1 cellular context compared by ENCODE assay signal in the genomic region with DNA sequence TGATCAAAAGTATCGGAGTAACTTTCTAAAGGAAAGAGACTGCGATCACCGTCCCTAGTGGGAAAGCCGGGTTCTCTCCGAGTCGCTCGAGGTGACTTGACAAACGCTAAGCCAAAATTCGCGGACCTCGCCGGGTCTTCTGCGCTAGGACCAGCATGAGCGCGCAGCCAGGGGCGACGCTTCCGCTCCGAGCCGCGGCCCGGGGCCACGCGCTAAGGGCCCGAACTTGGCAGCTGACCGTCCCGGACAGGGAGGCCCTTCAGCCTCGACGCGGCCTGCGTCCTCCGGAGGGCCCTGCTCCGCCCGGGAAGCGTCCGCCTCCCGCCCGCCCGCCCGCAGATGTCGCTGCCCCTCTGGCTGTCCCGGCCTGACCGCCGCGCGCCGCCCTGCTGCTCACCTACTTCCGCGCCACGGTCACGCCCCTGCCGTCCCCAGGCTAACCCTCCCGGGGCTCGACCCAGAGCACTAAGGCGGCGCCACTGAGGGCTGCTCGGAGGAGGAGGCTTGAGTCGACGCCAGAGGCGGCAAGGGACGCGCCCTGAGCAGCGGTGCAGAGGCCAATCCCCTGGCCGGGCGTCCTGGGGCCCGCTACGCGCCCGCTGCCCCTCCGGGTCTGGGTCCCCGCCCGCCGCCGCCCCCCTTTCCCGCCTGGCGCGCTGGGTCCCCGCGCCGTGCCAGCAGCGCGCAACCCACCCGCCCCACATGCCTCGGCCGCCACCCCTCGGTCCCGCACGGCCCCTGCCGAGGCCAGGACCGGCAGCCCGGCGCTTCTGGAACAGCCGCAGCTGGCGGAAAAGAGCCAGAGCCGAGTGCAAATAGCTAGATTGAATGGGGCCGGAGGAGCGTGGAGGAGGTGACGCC.
A peak's percentile ranks its signal among the peaks of the same experiment; 100 is the strongest.
TF ChIP-seq lines count a peak whose summit lies in the region.

No MANE protein-coding gene starts in this region.

TF ChIP-seq in K562, 482 proteins besides CTCF, POLR2A, EP300 and RAD21 (continued from another document and continues in another):
- TF ChIP-seq, protein P1, sequence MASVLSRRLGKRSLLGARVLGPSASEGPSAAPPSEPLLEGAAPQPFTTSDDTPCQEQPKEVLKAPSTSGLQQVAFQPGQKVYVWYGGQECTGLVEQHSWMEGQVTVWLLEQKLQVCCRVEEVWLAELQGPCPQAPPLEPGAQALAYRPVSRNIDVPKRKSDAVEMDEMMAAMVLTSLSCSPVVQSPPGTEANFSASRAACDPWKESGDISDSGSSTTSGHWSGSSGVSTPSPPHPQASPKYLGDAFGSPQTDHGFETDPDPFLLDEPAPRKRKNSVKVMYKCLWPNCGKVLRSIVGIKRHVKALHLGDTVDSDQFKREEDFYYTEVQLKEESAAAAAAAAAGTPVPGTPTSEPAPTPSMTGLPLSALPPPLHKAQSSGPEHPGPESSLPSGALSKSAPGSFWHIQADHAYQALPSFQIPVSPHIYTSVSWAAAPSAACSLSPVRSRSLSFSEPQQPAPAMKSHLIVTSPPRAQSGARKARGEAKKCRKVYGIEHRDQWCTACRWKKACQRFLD (CRISPR knock-in tag; IDR thresholded peaks at IDR 0.05), result 0 out of 2 replicates have a peak, but pooled peaks have one; percentile 8
- TF ChIP-seq, protein P2, sequence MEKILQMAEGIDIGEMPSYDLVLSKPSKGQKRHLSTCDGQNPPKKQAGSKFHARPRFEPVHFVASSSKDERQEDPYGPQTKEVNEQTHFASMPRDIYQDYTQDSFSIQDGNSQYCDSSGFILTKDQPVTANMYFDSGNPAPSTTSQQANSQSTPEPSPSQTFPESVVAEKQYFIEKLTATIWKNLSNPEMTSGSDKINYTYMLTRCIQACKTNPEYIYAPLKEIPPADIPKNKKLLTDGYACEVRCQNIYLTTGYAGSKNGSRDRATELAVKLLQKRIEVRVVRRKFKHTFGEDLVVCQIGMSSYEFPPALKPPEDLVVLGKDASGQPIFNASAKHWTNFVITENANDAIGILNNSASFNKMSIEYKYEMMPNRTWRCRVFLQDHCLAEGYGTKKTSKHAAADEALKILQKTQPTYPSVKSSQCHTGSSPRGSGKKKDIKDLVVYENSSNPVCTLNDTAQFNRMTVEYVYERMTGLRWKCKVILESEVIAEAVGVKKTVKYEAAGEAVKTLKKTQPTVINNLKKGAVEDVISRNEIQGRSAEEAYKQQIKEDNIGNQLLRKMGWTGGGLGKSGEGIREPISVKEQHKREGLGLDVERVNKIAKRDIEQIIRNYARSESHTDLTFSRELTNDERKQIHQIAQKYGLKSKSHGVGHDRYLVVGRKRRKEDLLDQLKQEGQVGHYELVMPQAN (IDR thresholded peaks at IDR 0.05; ENCODE audit: borderline replicate concordance), result peak; percentile 78
- TF ChIP-seq, protein P3, sequence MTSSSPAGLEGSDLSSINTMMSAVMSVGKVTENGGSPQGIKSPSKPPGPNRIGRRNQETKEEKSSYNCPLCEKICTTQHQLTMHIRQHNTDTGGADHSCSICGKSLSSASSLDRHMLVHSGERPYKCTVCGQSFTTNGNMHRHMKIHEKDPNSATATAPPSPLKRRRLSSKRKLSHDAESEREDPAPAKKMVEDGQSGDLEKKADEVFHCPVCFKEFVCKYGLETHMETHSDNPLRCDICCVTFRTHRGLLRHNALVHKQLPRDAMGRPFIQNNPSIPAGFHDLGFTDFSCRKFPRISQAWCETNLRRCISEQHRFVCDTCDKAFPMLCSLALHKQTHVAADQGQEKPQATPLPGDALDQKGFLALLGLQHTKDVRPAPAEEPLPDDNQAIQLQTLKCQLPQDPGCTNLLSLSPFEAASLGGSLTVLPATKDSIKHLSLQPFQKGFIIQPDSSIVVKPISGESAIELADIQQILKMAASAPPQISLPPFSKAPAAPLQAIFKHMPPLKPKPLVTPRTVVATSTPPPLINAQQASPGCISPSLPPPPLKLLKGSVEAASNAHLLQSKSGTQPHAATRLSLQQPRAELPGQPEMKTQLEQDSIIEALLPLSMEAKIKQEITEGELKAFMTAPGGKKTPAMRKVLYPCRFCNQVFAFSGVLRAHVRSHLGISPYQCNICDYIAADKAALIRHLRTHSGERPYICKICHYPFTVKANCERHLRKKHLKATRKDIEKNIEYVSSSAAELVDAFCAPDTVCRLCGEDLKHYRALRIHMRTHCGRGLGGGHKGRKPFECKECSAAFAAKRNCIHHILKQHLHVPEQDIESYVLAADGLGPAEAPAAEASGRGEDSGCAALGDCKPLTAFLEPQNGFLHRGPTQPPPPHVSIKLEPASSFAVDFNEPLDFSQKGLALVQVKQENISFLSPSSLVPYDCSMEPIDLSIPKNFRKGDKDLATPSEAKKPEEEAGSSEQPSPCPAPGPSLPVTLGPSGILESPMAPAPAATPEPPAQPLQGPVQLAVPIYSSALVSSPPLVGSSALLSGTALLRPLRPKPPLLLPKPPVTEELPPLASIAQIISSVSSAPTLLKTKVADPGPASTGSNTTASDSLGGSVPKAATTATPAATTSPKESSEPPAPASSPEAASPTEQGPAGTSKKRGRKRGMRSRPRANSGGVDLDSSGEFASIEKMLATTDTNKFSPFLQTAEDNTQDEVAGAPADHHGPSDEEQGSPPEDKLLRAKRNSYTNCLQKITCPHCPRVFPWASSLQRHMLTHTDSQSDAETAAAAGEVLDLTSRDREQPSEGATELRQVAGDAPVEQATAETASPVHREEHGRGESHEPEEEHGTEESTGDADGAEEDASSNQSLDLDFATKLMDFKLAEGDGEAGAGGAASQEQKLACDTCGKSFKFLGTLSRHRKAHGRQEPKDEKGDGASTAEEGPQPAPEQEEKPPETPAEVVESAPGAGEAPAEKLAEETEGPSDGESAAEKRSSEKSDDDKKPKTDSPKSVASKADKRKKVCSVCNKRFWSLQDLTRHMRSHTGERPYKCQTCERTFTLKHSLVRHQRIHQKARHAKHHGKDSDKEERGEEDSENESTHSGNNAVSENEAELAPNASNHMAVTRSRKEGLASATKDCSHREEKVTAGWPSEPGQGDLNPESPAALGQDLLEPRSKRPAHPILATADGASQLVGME (CRISPR knock-in tag; IDR thresholded peaks at IDR 0.05), result no peak
- TF ChIP-seq, protein P4, sequence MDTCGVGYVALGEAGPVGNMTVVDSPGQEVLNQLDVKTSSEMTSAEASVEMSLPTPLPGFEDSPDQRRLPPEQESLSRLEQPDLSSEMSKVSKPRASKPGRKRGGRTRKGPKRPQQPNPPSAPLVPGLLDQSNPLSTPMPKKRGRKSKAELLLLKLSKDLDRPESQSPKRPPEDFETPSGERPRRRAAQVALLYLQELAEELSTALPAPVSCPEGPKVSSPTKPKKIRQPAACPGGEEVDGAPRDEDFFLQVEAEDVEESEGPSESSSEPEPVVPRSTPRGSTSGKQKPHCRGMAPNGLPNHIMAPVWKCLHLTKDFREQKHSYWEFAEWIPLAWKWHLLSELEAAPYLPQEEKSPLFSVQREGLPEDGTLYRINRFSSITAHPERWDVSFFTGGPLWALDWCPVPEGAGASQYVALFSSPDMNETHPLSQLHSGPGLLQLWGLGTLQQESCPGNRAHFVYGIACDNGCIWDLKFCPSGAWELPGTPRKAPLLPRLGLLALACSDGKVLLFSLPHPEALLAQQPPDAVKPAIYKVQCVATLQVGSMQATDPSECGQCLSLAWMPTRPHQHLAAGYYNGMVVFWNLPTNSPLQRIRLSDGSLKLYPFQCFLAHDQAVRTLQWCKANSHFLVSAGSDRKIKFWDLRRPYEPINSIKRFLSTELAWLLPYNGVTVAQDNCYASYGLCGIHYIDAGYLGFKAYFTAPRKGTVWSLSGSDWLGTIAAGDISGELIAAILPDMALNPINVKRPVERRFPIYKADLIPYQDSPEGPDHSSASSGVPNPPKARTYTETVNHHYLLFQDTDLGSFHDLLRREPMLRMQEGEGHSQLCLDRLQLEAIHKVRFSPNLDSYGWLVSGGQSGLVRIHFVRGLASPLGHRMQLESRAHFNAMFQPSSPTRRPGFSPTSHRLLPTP (IDR thresholded peaks at IDR 0.05; ENCODE audit: borderline replicate concordance, extremely low read depth, insufficient read length), result peak; percentile 70
- TF ChIP-seq PHF8 (IDR thresholded peaks at IDR 0.05; ENCODE audit: borderline replicate concordance, low read length) (peak; percentile 55; the same call in 1 of the 2 replicates), ZNF436 (CRISPR knock-in tag; IDR thresholded peaks at IDR 0.05) (peak; percentile 97), MECOM (CRISPR knock-in tag; IDR thresholded peaks at IDR 0.05) (no peak), NBN (IDR thresholded peaks at IDR 0.05; ENCODE audit: low read depth) (0 out of 2 replicates have a peak, but pooled peaks have one; percentile 19), FIP1L1 (IDR thresholded peaks at IDR 0.05; ENCODE audit: low read depth, low read length, poor library complexity, severe bottlenecking) (peak; percentile 53), MYC (IDR thresholded peaks at IDR 0.05; ENCODE audit: low read depth, low read length) (peak; percentile 64), MYC (CRISPR knock-in tag; IDR thresholded peaks at IDR 0.05; ENCODE audit: borderline replicate concordance, low read depth) (no peak), NR3C1 (CRISPR knock-in tag; IDR thresholded peaks at IDR 0.05) (0 out of 2 replicates have a peak, but pooled peaks have one; percentile 79), RCOR1 (IDR thresholded peaks at IDR 0.05; ENCODE audit: borderline replicate concordance in 1 of 2, low read depth in 2 of 2, low read length in 2 of 2) (peak in 1 of 2 experiments; percentile 72; a peak in 2 of 4 replicates), ZC3H8 (IDR thresholded peaks at IDR 0.05) (no peak), ZFP36 (IDR thresholded peaks at IDR 0.05; ENCODE audit: low read depth, low read length, partially characterized antibody) (peak; percentile 100), CEBPB (tag; IDR thresholded peaks at IDR 0.05) (no peak), NONO (IDR thresholded peaks at IDR 0.05; ENCODE audit: low read depth in 2 of 2, low read length in 1 of 2) (peak in 1 of 2 experiments; percentile 70; a peak in 2 of 4 replicates), ZKSCAN3 (CRISPR knock-in tag; IDR thresholded peaks at IDR 0.05) (peak; percentile 87; the same call in 1 of the 2 replicates), CREBBP (IDR thresholded peaks at IDR 0.05; ENCODE audit: low read depth, low read length) (no peak), HDAC3 (IDR thresholded peaks at IDR 0.05; ENCODE audit: borderline replicate concordance, partially characterized antibody) (peak; percentile 14), DMBX1 (CRISPR knock-in tag; IDR thresholded peaks at IDR 0.05; ENCODE audit: borderline replicate concordance) (0 out of 2 replicates have a peak, but pooled peaks have one; percentile 1), PYGO2 (tag; IDR thresholded peaks at IDR 0.05) (no peak), ETV5 (CRISPR knock-in tag; IDR thresholded peaks at IDR 0.05; ENCODE audit: low read depth) (peak; percentile 72), SNIP1 (IDR thresholded peaks at IDR 0.05; ENCODE audit: low read depth) (no peak), NFIC (IDR thresholded peaks at IDR 0.05) (peak; percentile 34), ZBTB1 (CRISPR knock-in tag; IDR thresholded peaks at IDR 0.05; ENCODE audit: borderline replicate concordance, low read depth) (peak; percentile 80; the same call in 1 of the 2 replicates), ELF1 (tag; IDR thresholded peaks at IDR 0.05) (peak; percentile 81), CXXC5 (CRISPR knock-in tag; IDR thresholded peaks at IDR 0.05) (peak; percentile 72), CBX1 (IDR thresholded peaks at IDR 0.05; ENCODE audit: low read depth) (peak; percentile 64; the same call in 1 of the 2 replicates), GABPA (tag; conservative IDR thresholded peaks at IDR 0.05; ENCODE audit: low read depth) (peak; percentile 66), CBX3 (IDR thresholded peaks at IDR 0.05; ENCODE audit: borderline replicate concordance in 1 of 2, low read length in 2 of 2) (peak in 1 of 2 experiments; percentile 68; a peak in 1 of 3 replicates), RBBP5 (IDR thresholded peaks at IDR 0.05; ENCODE audit: borderline replicate concordance, insufficient read depth, low read length, poor library complexity, severe bottlenecking) (peak; percentile 10), YBX1 (IDR thresholded peaks at IDR 0.05) (no peak), BRD4 (IDR thresholded peaks at IDR 0.05) (peak; percentile 76; the same call in 1 of the 2 replicates), STAT5B (CRISPR knock-in tag; IDR thresholded peaks at IDR 0.05) (no peak), ZNF766 (CRISPR knock-in tag; conservative IDR thresholded peaks at IDR 0.05) (0 out of 2 replicates have a peak, but pooled peaks have one; percentile 65), ELF2 (CRISPR knock-in tag; IDR thresholded peaks at IDR 0.05) (peak; percentile 52; the same call in 1 of the 2 replicates), CREM (IDR thresholded peaks at IDR 0.05; ENCODE audit: low read depth) (peak; percentile 54), E2F3 (CRISPR knock-in tag; IDR thresholded peaks at IDR 0.05) (no peak), TAF1 (IDR thresholded peaks at IDR 0.05; ENCODE audit: control insufficient read depth, extremely low read depth, insufficient read depth, low read length, severe bottlenecking) (peak; percentile 73), SMAD4 (CRISPR knock-in tag; conservative IDR thresholded peaks at IDR 0.05) (peak; percentile 21; the same call in 1 of the 2 replicates), NCOA1 (IDR thresholded peaks at IDR 0.05; ENCODE audit: low read depth) (peak; percentile 42; the same call in 1 of the 2 replicates), MBD2 (IDR thresholded peaks at IDR 0.05; ENCODE audit: borderline replicate concordance, low read depth) (no peak)
- TF ChIP-seq, protein P5, sequence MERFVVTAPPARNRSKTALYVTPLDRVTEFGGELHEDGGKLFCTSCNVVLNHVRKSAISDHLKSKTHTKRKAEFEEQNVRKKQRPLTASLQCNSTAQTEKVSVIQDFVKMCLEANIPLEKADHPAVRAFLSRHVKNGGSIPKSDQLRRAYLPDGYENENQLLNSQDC (CRISPR knock-in tag; IDR thresholded peaks at IDR 0.05), result no peak
- TF ChIP-seq, protein P6, sequence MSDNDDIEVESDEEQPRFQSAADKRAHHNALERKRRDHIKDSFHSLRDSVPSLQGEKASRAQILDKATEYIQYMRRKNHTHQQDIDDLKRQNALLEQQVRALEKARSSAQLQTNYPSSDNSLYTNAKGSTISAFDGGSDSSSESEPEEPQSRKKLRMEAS (CRISPR knock-in tag; IDR thresholded peaks at IDR 0.05), result peak; percentile 77
- TF ChIP-seq, protein P7, sequence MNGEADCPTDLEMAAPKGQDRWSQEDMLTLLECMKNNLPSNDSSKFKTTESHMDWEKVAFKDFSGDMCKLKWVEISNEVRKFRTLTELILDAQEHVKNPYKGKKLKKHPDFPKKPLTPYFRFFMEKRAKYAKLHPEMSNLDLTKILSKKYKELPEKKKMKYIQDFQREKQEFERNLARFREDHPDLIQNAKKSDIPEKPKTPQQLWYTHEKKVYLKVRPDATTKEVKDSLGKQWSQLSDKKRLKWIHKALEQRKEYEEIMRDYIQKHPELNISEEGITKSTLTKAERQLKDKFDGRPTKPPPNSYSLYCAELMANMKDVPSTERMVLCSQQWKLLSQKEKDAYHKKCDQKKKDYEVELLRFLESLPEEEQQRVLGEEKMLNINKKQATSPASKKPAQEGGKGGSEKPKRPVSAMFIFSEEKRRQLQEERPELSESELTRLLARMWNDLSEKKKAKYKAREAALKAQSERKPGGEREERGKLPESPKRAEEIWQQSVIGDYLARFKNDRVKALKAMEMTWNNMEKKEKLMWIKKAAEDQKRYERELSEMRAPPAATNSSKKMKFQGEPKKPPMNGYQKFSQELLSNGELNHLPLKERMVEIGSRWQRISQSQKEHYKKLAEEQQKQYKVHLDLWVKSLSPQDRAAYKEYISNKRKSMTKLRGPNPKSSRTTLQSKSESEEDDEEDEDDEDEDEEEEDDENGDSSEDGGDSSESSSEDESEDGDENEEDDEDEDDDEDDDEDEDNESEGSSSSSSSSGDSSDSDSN (IDR thresholded peaks at IDR 0.05; ENCODE audit: borderline replicate concordance in 1 of 2, low read depth in 2 of 2, low read length in 2 of 2), result peak; percentile 47 to 69; a peak in 1 of 4 replicates
